ENCODE assay signal across 15 cellular contexts in genomic region chr11:70246196-70246595, GRCh38. TPM values are rescaled to one million over a fixed set of nuclear protein-coding genes. Genes with fewer than 3 reads are reported as not detected.
DNase-seq lines count a peak whose midpoint lies in the region; FAIRE-seq and TF ChIP-seq lines count a peak whose summit lies in the region.
"Had no signal": no experiment of that assay in that cellular context is flagged by ENCODE, and none has a peak within 500 bp of the region (broad histone marks: within the 10 kb centered on the region; RNA-seq: fewer than 3 reads in every experiment).

No MANE protein-coding gene starts in this region.

- no peaks in the 10 kb centered on the region for H4K20me1 ChIP-seq in osteoblast (ENCODE audit: insufficient read depth, low read length)

- peaks cover 63% of the 10 kb centered on the region for H3K4me1 Mint-ChIP-seq in endodermal cell
- H3K4me1 Mint-ChIP-seq: B cell had no signal

- no peak overlapping the region for H2AFZ ChIP-seq in osteoblast (ENCODE audit: low read length)

- H3K9me3 ChIP-seq in WERI-Rb-1 (ENCODE audit: severe bottlenecking) (no peaks in the 10 kb centered on the region), endodermal cell (ENCODE audit: control insufficient read depth, low read length) (no peaks in the 10 kb centered on the region), osteoblast (ENCODE audit: low read depth, low read length) (no peaks in the 10 kb centered on the region)

- peaks cover 20% of the 10 kb centered on the region for H3K4me1 ChIP-seq in endodermal cell (ENCODE audit: control insufficient read depth, insufficient read depth, low read length)
- peaks cover 38% of the 10 kb centered on the region for H3K4me1 ChIP-seq in osteoblast (ENCODE audit: insufficient read depth, low read length)

- DNase-seq in Caki2 (ENCODE audit: low read depth) = peak; percentile 34
- DNase-seq in WERI-Rb-1 = peak; percentile 29
- no peak for DNase-seq in endodermal cell
- DNase-seq in osteoblast (ENCODE audit: insufficient read length, low spot score, missing footprints) = peak; percentile 92
- DNase-seq in middle frontal gyrus (ENCODE audit: extremely low spot score, low spot score) = no peak
- no peak for DNase-seq in H54 (ENCODE audit: insufficient read length, low spot score)
- no peak for DNase-seq in EL
- DNase-seq: ACHN; CD4-positive, alpha-beta T cell; H9; MV-4-11; NCI-H1417 treated with DMSO at 0.1 percent for 48 hours; NCI-H2029 treated with DMSO at 0.1 percent for 48 hours; NCI-H524 treated with DMSO at 0.1 percent for 48 hours had no signal

- no peak overlapping the region for H3K9ac ChIP-seq in endodermal cell (ENCODE audit: extremely low read depth, low read length, poor library complexity, severe bottlenecking)

- no peak for FAIRE-seq in H54 (lab: Jason Lieb, UNC)

- no peak for TF ChIP-seq CTCF in WERI-Rb-1 (IDR thresholded peaks at IDR 0.05; ENCODE audit: low read depth, low read length)
- TF ChIP-seq CTCF in endodermal cell (conservative IDR thresholded peaks at IDR 0.05) = no peak
- TF ChIP-seq CTCF in osteoblast (IDR thresholded peaks at IDR 0.05; ENCODE audit: extremely low read depth, low read depth, low read length) = no peak

- H3K27me3 ChIP-seq in WERI-Rb-1 (ENCODE audit: insufficient read depth, low read depth, severe bottlenecking) (no peaks in the 10 kb centered on the region), endodermal cell (ENCODE audit: control insufficient read depth, insufficient read depth, low read length, poor library complexity, severe bottlenecking) (no peaks in the 10 kb centered on the region), osteoblast (ENCODE audit: insufficient read depth, low read length) (peaks cover 3% of the 10 kb centered on the region)

- 67 to 100% methylated on average over 1 to 8 of the region's 8 CpGs for WGBS in endodermal cell (ENCODE audit: insufficient coverage in 1 of 2, insufficient read length in 1 of 2), 2 experiments

- H3K27me3 Mint-ChIP-seq in endodermal cell (ENCODE audit: insufficient read depth) = no peaks in the 10 kb centered on the region

- in situ Hi-C loops in Caki2 (cut with HindIII; ENCODE audit: low pct_unique_long_range_greater_than_20kb, low sequenced_read_pairs) = no loop called here

- H3K79me2 ChIP-seq in osteoblast (ENCODE audit: insufficient read depth, low read length) = no peaks in the 10 kb centered on the region

- H3K4me3 ChIP-seq in WERI-Rb-1 (ENCODE audit: low read depth, low read length) (no peak overlapping the region), endodermal cell (ENCODE audit: low read length) (no peak overlapping the region), osteoblast (ENCODE audit: insufficient read depth, low read length) (no peak overlapping the region)

- TF ChIP-seq POLR2A in H54 (IDR thresholded peaks at IDR 0.05; ENCODE audit: low read depth, low read length) = no peak

- no peak overlapping the region for H3K4me2 ChIP-seq in osteoblast (ENCODE audit: insufficient read depth, low read length)

- H3K4me3 Mint-ChIP-seq in endodermal cell = no peak overlapping the region
- H3K4me3 Mint-ChIP-seq: B cell; CD4-positive, alpha-beta T cell; H9 had no signal

- H3K27ac ChIP-seq in WERI-Rb-1 (no peak overlapping the region), endodermal cell (ENCODE audit: low read depth, low read length) (no peak overlapping the region), osteoblast (ENCODE audit: low read depth, low read length) (no peak overlapping the region)

- H3K27ac Mint-ChIP-seq in endodermal cell = peak overlapping the region; percentile 26
- H3K27ac Mint-ChIP-seq: B cell; CD4-positive, alpha-beta T cell; H9 had no signal

- H3K36me3 Mint-ChIP-seq in endodermal cell (ENCODE audit: low read depth) = no peaks in the 10 kb centered on the region

- H3K36me3 ChIP-seq in WERI-Rb-1 (no peaks in the 10 kb centered on the region), endodermal cell (ENCODE audit: control insufficient read depth, insufficient read depth, low read length) (no peaks in the 10 kb centered on the region), osteoblast (ENCODE audit: insufficient read depth, low read length) (no peaks in the 10 kb centered on the region)

- H3K9me3 Mint-ChIP-seq in endodermal cell = peaks cover 2% of the 10 kb centered on the region
- H3K9me3 Mint-ChIP-seq: CD4-positive, alpha-beta T cell; H9 had no signal

RNA-seq across cellular contexts. Expression of gene PPFIA1, which starts 24.3 kb away (rescaled TPM):
- 20.5 and 30.0 TPM in 2 replicates for total RNA-seq in Caki2 (2014; rRNA removed; shearing (Covaris generic); ENCODE audit: low replicate concordance)
- 100 to 1,000 TPM; 105 to 118 TPM for total RNA-seq in endodermal cell
- 47.1 TPM for polyA plus RNA-seq in endodermal cell (2013, experiment 1 of 2)
- polyA plus RNA-seq in endodermal cell (2013, experiment 2 of 2) = 42.1 TPM
- total RNA-seq in osteoblast = 93.7 and 110 TPM in 2 replicates

RNA-seq across cellular contexts. Expression of gene FADD, which starts 43.1 kb away (rescaled TPM):
- total RNA-seq in Caki2 (2014; rRNA removed; shearing (Covaris generic); ENCODE audit: low replicate concordance) = 62.4 and 93.2 TPM in 2 replicates
- 10 to 100 TPM; 50.6 to 53.1 TPM for total RNA-seq in endodermal cell
- polyA plus RNA-seq in endodermal cell (2013, experiment 1 of 2) = 24.4 TPM
- 22.4 TPM for polyA plus RNA-seq in endodermal cell (2013, experiment 2 of 2)
- total RNA-seq in osteoblast = 52.2 and 53.2 TPM in 2 replicates

Comparison
In these comparisons a context has a peak if more than half of its experiments do, and no peak if none do; other contexts are left out.
1. DNase-seq: peak in Caki2 (single experiment), WERI-Rb-1 (single experiment) and osteoblast (single experiment); none in endodermal cell (single experiment), middle frontal gyrus (single experiment), H54 (single experiment) and EL (single experiment).